8 cellular contexts compared by ENCODE assay signal in the genomic region with DNA sequence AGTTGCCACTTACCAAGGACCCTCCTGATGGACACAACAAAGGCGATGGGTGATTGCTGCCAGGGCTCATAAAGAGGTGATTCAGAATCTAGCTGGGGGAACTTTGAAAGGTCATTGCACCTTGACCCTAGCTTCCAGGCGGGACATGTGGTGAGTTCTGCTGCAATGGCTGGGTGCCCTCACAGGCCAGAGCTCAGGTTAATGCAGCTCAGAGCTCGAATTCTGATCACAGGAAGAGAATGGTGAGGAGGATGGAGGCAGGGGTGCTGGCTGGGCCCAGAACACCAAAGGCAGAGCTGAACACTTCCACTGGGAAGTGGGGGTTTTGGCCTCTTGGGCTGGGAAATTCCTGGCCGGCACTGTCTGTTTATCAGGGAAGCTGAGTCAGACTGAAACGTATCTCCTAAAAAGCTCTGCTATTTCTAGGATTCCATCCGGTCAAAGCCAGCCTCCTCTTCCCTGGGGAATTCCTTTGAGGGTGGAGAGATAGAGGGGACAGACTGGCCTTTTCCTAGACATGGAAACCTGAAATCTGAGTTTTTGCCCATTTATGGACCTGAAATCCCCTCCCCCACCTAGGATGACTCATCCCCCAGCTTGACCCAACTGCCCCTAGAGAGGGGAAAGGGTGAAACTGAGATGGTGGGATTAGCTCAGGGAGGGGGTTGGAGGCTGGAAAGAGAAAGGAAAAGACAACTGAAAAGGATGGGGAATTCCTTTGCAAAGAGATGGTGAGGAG. TPM values are rescaled to one million over a fixed set of nuclear protein-coding genes. Genes with fewer than 3 reads are reported as not detected.
DNase-seq lines count a peak whose midpoint lies in the region; ATAC-seq and TF ChIP-seq lines count a peak whose summit lies in the region.

No MANE protein-coding gene starts in this region.

- H3K4me3 ChIP-seq in HUES64 (ENCODE audit: low read length) (peak overlapping the region; percentile 8; the same call in 1 of the 2 replicates), duodenal mucosa (ENCODE audit: low read depth in 1 of 2, low read length in 2 of 2) (no peak overlapping the region), suprapubic skin (no peak overlapping the region)

- H3K27ac Mint-ChIP-seq in memory B cell, result peak overlapping the region; percentile 75

- H3K9ac ChIP-seq in HUES64 (ENCODE audit: low read depth, low read length) (peak overlapping the region; percentile 71), duodenal mucosa (ENCODE audit: low read depth in 1 of 2, low read length in 2 of 2) (no peak overlapping the region)

- no peak for ATAC-seq in memory B cell (ENCODE audit: low read depth)
- no peak for ATAC-seq in HG02571 (IDR thresholded peaks at IDR 0.05; ENCODE audit: unreplicated experiment)

- TF ChIP-seq EP300 in suprapubic skin (IDR thresholded peaks at IDR 0.05), result no peak

- H3K27ac ChIP-seq in HUES64 (ENCODE audit: low read depth, low read length) (peak overlapping the region; percentile 97), duodenal mucosa (ENCODE audit: low read depth, low read length) (peak overlapping the region; percentile 70), suprapubic skin (no peak overlapping the region)

- WGBS in HUES64, result 46% methylated on average over 6 of the region's 6 CpGs
- WGBS in suprapubic skin, result 38% methylated on average over 6 of the region's 6 CpGs

- no peaks in the 10 kb centered on the region for H3K9me3 Mint-ChIP-seq in memory B cell

- no peak overlapping the region for H3K4me3 Mint-ChIP-seq in memory B cell

- H3K27me3 ChIP-seq in HUES64 (ENCODE audit: insufficient read depth, low read length) (no peaks in the 10 kb centered on the region), duodenal mucosa (ENCODE audit: control insufficient read depth in 1 of 2, insufficient read depth in 2 of 2, low read length in 2 of 2) (no peaks in the 10 kb centered on the region), suprapubic skin (no peaks in the 10 kb centered on the region)

- TF ChIP-seq POLR2A in suprapubic skin (IDR thresholded peaks at IDR 0.05), result no peak

- H3K36me3 ChIP-seq in HUES64 (ENCODE audit: insufficient read depth, low read length) (no peaks in the 10 kb centered on the region), duodenal mucosa (ENCODE audit: control insufficient read depth in 1 of 2, insufficient read depth in 2 of 2, low read length in 2 of 2) (no peaks in the 10 kb centered on the region), suprapubic skin (no peaks in the 10 kb centered on the region)

- TF ChIP-seq CTCF in suprapubic skin (IDR thresholded peaks at IDR 0.05), result no peak

- no peaks in the 10 kb centered on the region for H3K9me3 ChIP-seq in HUES64 (ENCODE audit: insufficient read depth, low read depth, low read length)
- no peaks in the 10 kb centered on the region for H3K9me3 ChIP-seq in duodenal mucosa (ENCODE audit: control insufficient read depth in 1 of 2, low read length in 2 of 2)
- H3K9me3 ChIP-seq in suprapubic skin, result no peaks in the 10 kb centered on the region

- no peaks in the 10 kb centered on the region for H3K36me3 Mint-ChIP-seq in memory B cell

- DNase-seq in 8988T, result peak; percentile 55
- DNase-seq in memory B cell (ENCODE audit: low spot score in 2 of 2), result no peak
- DNase-seq in suprapubic skin (ENCODE audit: low spot score in 2 of 2), result no peak
- DNase-seq in NCI-H1694 treated with DMSO at 0.1 percent for 48 hours (lab: John Stamatoyannopoulos, UW), result no peak
- DNase-seq in NCI-H2227 treated with DMSO at 0.1 percent for 48 hours (lab: John Stamatoyannopoulos, UW), result no peak

- peaks cover 49% of the 10 kb centered on the region for H3K4me1 Mint-ChIP-seq in memory B cell

- peaks cover 46% of the 10 kb centered on the region for H3K4me1 ChIP-seq in HUES64 (ENCODE audit: insufficient read depth, low read length)
- peaks cover 18 to 22% of the 10 kb centered on the region in 2 donors for H3K4me1 ChIP-seq in duodenal mucosa (ENCODE audit: control insufficient read depth in 1 of 2, insufficient read depth in 2 of 2, low read length in 2 of 2)
- H3K4me1 ChIP-seq in suprapubic skin, result peaks cover 9% of the 10 kb centered on the region

- no peaks in the 10 kb centered on the region for H3K27me3 Mint-ChIP-seq in memory B cell

RNA-seq across cellular contexts. Expression of a gene that starts 27.2 kb away (rescaled TPM):
- 7.7 TPM for polyA plus RNA-seq in HUES64 (2013, experiment 1 of 2)
- 8.7 TPM for polyA plus RNA-seq in HUES64 (2013, experiment 2 of 2)
- total RNA-seq in suprapubic skin, result 10 to 100 TPM; 16.2 to 41.2 (median 30.2) TPM
